In the genomic region with DNA sequence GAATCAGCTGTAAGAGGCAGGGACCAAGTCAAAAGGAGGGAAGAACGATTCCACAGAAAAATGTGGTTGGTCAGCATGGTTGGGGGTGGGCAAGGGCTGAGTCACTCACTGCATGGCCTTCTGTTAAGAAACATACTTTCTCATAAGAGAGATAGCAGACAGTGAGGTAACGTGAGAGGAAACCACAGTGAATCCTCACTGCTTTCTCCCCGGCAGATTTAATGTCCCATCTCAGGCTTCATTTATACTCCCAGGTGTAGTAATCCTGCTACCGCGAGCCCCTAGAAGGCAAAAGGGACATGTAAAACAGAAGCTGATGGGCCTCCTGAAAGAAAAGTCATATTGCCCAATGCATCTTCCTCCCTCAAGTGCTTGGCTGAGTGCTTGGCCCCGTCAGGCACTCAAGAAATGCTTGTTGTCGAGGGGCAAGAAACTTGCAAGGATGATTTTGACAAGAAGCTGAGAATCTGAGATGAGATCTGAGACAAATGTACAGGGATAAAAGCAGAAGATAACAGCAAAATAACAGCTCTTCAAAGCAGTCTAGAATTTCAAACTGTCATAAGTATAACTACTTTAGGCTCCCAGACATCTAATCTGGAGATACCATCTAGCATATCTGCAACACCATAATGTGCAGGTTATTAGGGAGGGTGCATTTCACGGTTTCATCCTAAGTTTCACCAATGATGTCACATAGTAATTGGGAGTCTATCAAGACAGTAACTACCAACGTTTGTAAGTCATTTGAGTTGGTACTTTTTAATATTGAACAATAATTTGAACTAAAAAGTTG, we compare ENCODE assay signal across 8 cellular contexts. TPM values are rescaled to one million over a fixed set of nuclear protein-coding genes. Genes with fewer than 3 reads are reported as not detected.
DNase-seq lines count a peak whose midpoint lies in the region; TF ChIP-seq lines count a peak whose summit lies in the region.

No MANE protein-coding gene starts in this region.

- no peaks in the 10 kb centered on the region for H3K9me3 Mint-ChIP-seq in activated T-helper 1 cell treated with anti-CD3 and anti-CD28 coated beads, Interleukin-12 subunit alpha, Interleukin-12 subunit beta, Interleukin-2, Interleukin-4 antibody, amounts not matched to agents 30 ng/mL and 10 ng/mL and 1 ng/mL, durations not matched to agents 14 hours and 24 hours and 36 hours

- TF ChIP-seq CTCF in GM12865 (IDR thresholded peaks at IDR 0.05; ENCODE audit: insufficient read depth, low read depth, low read length, missing control alignments): no peak

- intact Hi-C loops in activated T-helper 1 cell treated with anti-CD3 and anti-CD28 coated beads, Interleukin-12 subunit alpha, Interleukin-12 subunit beta, Interleukin-2, Interleukin-4 antibody, amounts not matched to agents 30 ng/mL and 10 ng/mL and 1 ng/mL, durations not matched to agents 14 hours and 24 hours and 36 hours (cut with micrococcal nuclease): loop anchor here (5.0 kb wide), 1 partner anchor 220 kb away; no protein-coding TSS in a partner anchor

- peak overlapping the region; percentile 80 for H3K27ac Mint-ChIP-seq in activated T-helper 1 cell treated with anti-CD3 and anti-CD28 coated beads, Interleukin-12 subunit alpha, Interleukin-12 subunit beta, Interleukin-2, Interleukin-4 antibody, amounts not matched to agents 30 ng/mL and 10 ng/mL and 1 ng/mL, durations not matched to agents 14 hours and 24 hours and 36 hours

- DNase-seq in GM12865 (ENCODE audit: low read depth): peak; percentile 76
- peak; percentile 69 for DNase-seq in KBM-7
- no peak for DNase-seq in activated T-helper 1 cell treated with anti-CD3 and anti-CD28 coated beads, Interleukin-12 subunit alpha, Interleukin-12 subunit beta, Interleukin-2, Interleukin-4 antibody, amounts not matched to agents 30 ng/mL and 10 ng/mL and 1 ng/mL, durations not matched to agents 14 hours and 24 hours and 36 hours (ENCODE audit: low spot score)
- DNase-seq in islet precursor cell: peak; percentile 91
- DNase-seq in DMS153 (lab: John Stamatoyannopoulos, UW): no peak
- no peak for DNase-seq in NCI-H1105 treated with DMSO at 0.1 percent for 48 hours (lab: John Stamatoyannopoulos, UW)
- DNase-seq in NCI-H1930 (lab: John Stamatoyannopoulos, UW): no peak
- no peak for DNase-seq in NCI-H1436 (lab: John Stamatoyannopoulos, UW)

- no peak overlapping the region for H3K4me3 ChIP-seq in GM12865 (ENCODE audit: low read depth, low read length)

- H3K27me3 Mint-ChIP-seq in activated T-helper 1 cell treated with anti-CD3 and anti-CD28 coated beads, Interleukin-12 subunit alpha, Interleukin-12 subunit beta, Interleukin-2, Interleukin-4 antibody, amounts not matched to agents 30 ng/mL and 10 ng/mL and 1 ng/mL, durations not matched to agents 14 hours and 24 hours and 36 hours (ENCODE audit: insufficient read depth): no peaks in the 10 kb centered on the region

- H3K36me3 Mint-ChIP-seq in activated T-helper 1 cell treated with anti-CD3 and anti-CD28 coated beads, Interleukin-12 subunit alpha, Interleukin-12 subunit beta, Interleukin-2, Interleukin-4 antibody, amounts not matched to agents 30 ng/mL and 10 ng/mL and 1 ng/mL, durations not matched to agents 14 hours and 24 hours and 36 hours (ENCODE audit: low read depth): peaks cover 6% of the 10 kb centered on the region

- peaks cover 34% of the 10 kb centered on the region for H3K4me1 Mint-ChIP-seq in activated T-helper 1 cell treated with anti-CD3 and anti-CD28 coated beads, Interleukin-12 subunit alpha, Interleukin-12 subunit beta, Interleukin-2, Interleukin-4 antibody, amounts not matched to agents 30 ng/mL and 10 ng/mL and 1 ng/mL, durations not matched to agents 14 hours and 24 hours and 36 hours (ENCODE audit: low read depth)

- peak overlapping the region; percentile 56 for H3K4me3 Mint-ChIP-seq in activated T-helper 1 cell treated with anti-CD3 and anti-CD28 coated beads, Interleukin-12 subunit alpha, Interleukin-12 subunit beta, Interleukin-2, Interleukin-4 antibody, amounts not matched to agents 30 ng/mL and 10 ng/mL and 1 ng/mL, durations not matched to agents 14 hours and 24 hours and 36 hours

- in situ Hi-C loops in KBM-7 (cut with MboI; ENCODE audit: low pct_unique_long_range_greater_than_20kb, low sequenced_read_pairs): no loop called here

RNA-seq across cellular contexts. Expression of a gene that starts 40.2 kb away (rescaled TPM):
- total RNA-seq in activated T-helper 1 cell treated with anti-CD3 and anti-CD28 coated beads, Interleukin-12 subunit alpha, Interleukin-12 subunit beta, Interleukin-2, Interleukin-4 antibody, amounts not matched to agents 30 ng/mL and 10 ng/mL and 1 ng/mL, durations not matched to agents 14 hours and 24 hours and 36 hours: 69.1 and 73.9 TPM in 2 replicates

Comparison
In these comparisons a context has a peak if more than half of its experiments do, and no peak if none do; other contexts are left out.
1. DNase-seq: peak in GM12865 (single experiment), KBM-7 (single experiment) and islet precursor cell (single experiment); none in activated T-helper 1 cell treated with anti-CD3 and anti-CD28 coated beads, Interleukin-12 subunit alpha, Interleukin-12 subunit beta, Interleukin-2, Interleukin-4 antibody, amounts not matched to agents 30 ng/mL and 10 ng/mL and 1 ng/mL, durations not matched to agents 14 hours and 24 hours and 36 hours (single experiment), DMS153 (single experiment), NCI-H1105 treated with DMSO at 0.1 percent for 48 hours (single experiment), NCI-H1930 (0 of 2) and NCI-H1436 (single experiment).